Comparison of ENCODE assay signal across 9 cellular contexts in the genomic region with DNA sequence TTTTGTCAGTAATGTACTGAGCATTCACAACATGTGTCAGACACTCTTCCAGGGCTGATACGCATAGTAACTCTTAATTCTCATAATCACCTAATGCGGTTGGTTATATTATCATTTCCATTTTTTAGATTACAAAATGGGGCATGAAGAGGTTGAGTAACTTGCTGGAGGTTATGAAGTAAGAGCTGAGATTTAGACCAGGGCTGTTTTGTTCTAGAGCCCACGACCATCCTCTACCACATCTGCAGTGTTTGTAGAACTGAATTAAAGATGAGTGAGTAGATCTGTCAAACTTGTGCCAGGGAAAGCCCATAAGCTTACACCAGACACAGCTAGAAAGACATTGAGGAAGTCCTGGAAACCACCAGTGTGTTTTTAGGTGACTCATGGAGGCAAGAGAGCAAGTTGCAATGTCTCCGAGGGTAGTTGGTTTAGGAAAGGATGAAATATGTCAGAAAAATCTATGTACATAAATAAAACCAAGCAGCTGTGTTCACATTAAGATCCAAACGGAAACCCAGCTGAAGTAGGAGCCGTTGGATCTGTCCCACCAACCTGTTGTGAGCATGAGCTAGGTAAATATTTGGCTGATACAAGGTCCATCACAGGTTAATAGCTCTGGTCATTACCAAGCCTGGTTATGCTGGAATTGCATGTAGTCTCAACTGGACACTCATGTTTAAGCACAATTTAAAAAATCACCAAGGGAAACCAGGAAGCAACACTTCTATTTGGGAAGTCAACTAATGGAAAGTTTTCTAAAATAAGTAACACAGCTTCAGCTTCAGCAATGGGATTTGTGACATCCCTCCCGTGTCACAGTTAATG. TPM values are rescaled to one million over a fixed set of nuclear protein-coding genes. Genes with fewer than 3 reads are reported as not detected.
A peak's percentile ranks its signal among the peaks of the same experiment; 100 is the strongest.
DNase-seq lines count a peak whose midpoint lies in the region; ATAC-seq and TF ChIP-seq lines count a peak whose summit lies in the region.
"Had no signal": no experiment of that assay in that cellular context is flagged by ENCODE, and none has a peak within 500 bp of the region (broad histone marks: within the 10 kb centered on the region; RNA-seq: fewer than 3 reads in every experiment).

No MANE protein-coding gene starts in this region.

- H3K27ac ChIP-seq in psoas muscle (peak overlapping the region; percentile 53), A673 (ENCODE audit: low read depth, low read length, poor library complexity, severe bottlenecking) (no peak overlapping the region), OCI-LY7 (ENCODE audit: low read depth, low read length, poor library complexity, severe bottlenecking) (no peak overlapping the region)
- H3K27ac ChIP-seq: KMS-11 had no signal

- H3K9me3 ChIP-seq in psoas muscle (no peaks in the 10 kb centered on the region), A673 (ENCODE audit: low read depth, low read length, poor library complexity, severe bottlenecking) (no peaks in the 10 kb centered on the region), OCI-LY7 (ENCODE audit: low read length) (no peaks in the 10 kb centered on the region)

- WGBS in psoas muscle, 3 donors: 35 to 37% (median 37%) methylated on average over 7 of the region's 7 CpGs

- no peak overlapping the region for H2AFZ ChIP-seq in OCI-LY7 (ENCODE audit: low read length)

- intact Hi-C loops in psoas muscle (cut with DNase I) (no loop called here), A673 (cut with micrococcal nuclease; ENCODE audit: unreplicated experiment) (no loop called here), OCI-LY7 (cut with micrococcal nuclease; ENCODE audit: unreplicated experiment) (no loop called here)

- H3K4me1 ChIP-seq in psoas muscle: no peaks in the 10 kb centered on the region
- H3K4me1 ChIP-seq in A673 (ENCODE audit: insufficient read depth, low read length, poor library complexity, severe bottlenecking): peaks cover 7% of the 10 kb centered on the region
- no peaks in the 10 kb centered on the region for H3K4me1 ChIP-seq in OCI-LY7 (ENCODE audit: insufficient read depth, low read length, poor library complexity, severe bottlenecking)

- peak; percentile 95 for DNase-seq in NOMO-1 treated with DMSO at 0.1 percent for 48 hours (lab: John Stamatoyannopoulos, UW; ENCODE audit: unreplicated experiment)
- peak; percentile 24 for DNase-seq in epidermal melanocyte (ENCODE audit: insufficient read length, low spot score)
- no peak for DNase-seq in psoas muscle
- DNase-seq in T1000 (lab: John Stamatoyannopoulos, UW): no peak
- DNase-seq in activated CD4-positive, alpha-beta T cell treated with anti-CD3 and anti-CD28 coated beads, Interleukin-2, amount 50 U/mL, for 1 hour: no peak
- no peak for DNase-seq in A673 (ENCODE audit: low spot score)
- DNase-seq in OCI-LY7 (ENCODE audit: low spot score): no peak

- CTCF ChIA-PET in A673 (lab: Charles Lee): no interaction called here
- CTCF ChIA-PET in OCI-LY7 (lab: Charles Lee; ENCODE audit: unreplicated experiment): no interaction called here

- TF ChIP-seq CTCF in psoas muscle (IDR thresholded peaks at IDR 0.05) (no peak), A673 (conservative IDR thresholded peaks at IDR 0.05; ENCODE audit: low read depth, low read length) (no peak), OCI-LY7 (conservative IDR thresholded peaks at IDR 0.05; ENCODE audit: low read length) (no peak)

- no peaks in the 10 kb centered on the region for H4K20me1 ChIP-seq in OCI-LY7 (ENCODE audit: insufficient read depth, low read length)

- H3K4me3 ChIP-seq in psoas muscle (no peak overlapping the region), A673 (ENCODE audit: low read depth, low read length, poor library complexity, severe bottlenecking) (no peak overlapping the region), OCI-LY7 (ENCODE audit: low read depth, low read length, poor library complexity, severe bottlenecking) (no peak overlapping the region)

- H3K27me3 ChIP-seq in psoas muscle (ENCODE audit: insufficient read depth in 3 of 3, low read length in 2 of 3): no peaks in the 10 kb centered on the region
- H3K27me3 ChIP-seq in A673 (replicated peaks; ENCODE audit: insufficient read depth, low read depth, low read length, poor library complexity): no peaks in the 10 kb centered on the region

- POLR2A ChIA-PET in A673 (lab: Charles Lee; ENCODE audit: low non-redundant PET) (no interaction called here), OCI-LY7 (lab: Charles Lee) (interaction anchor here (0.5 to 0.9 kb wide), 3 partner anchors 22 to 83 kb away, joined by 3 to 4 read pairs (median 4); no protein-coding TSS in a partner anchor)

- ATAC-seq in GM18861 (IDR thresholded peaks at IDR 0.05; ENCODE audit: unreplicated experiment) (peak; percentile 49), psoas muscle (peak; percentile 36 to 59 (median 46))

- H3K9me2 ChIP-seq in OCI-LY7 (ENCODE audit: insufficient read depth, low read length): no peaks in the 10 kb centered on the region

- H3K36me3 ChIP-seq in psoas muscle (ENCODE audit: insufficient read depth in 1 of 2, low read depth in 1 of 2) (no peaks in the 10 kb centered on the region), A673 (ENCODE audit: insufficient read depth, low read length, poor library complexity, severe bottlenecking) (no peaks in the 10 kb centered on the region), OCI-LY7 (ENCODE audit: insufficient read depth, low read length) (no peaks in the 10 kb centered on the region)

- H3K79me2 ChIP-seq in OCI-LY7 (ENCODE audit: insufficient read depth, low read depth, low read length): no peaks in the 10 kb centered on the region

- no peak overlapping the region for H3K4me2 ChIP-seq in OCI-LY7 (ENCODE audit: low read length)
- H3K4me2 ChIP-seq: KMS-11 had no signal

- BruUV-seq in A673 (replicated peaks; lab: Mats Ljungman, UMichigan) (no TSS peak), OCI-LY7 (replicated peaks; lab: Mats Ljungman, UMichigan) (no TSS peak)

RNA-seq across cellular contexts. Expression of gene PLEKHG3, which starts 49.9 kb away (rescaled TPM):
- total RNA-seq in psoas muscle: 1 to 10 TPM; 5.2 to 8.2 (median 6.5) TPM
- polyA plus RNA-seq in psoas muscle: 1 to 10 TPM; 1.9 to 3.1 (median 2.8) TPM
- total RNA-seq in A673 (2021): 29.6 and 39.4 TPM in 2 replicates
- total RNA-seq in OCI-LY7 (2014; rRNA removed; shearing (Covaris generic)): not detected in 2 replicates
- total RNA-seq in OCI-LY7 (2022): not detected in 2 replicates

Comparison
In these comparisons a context has a peak if more than half of its experiments do, and no peak if none do; other contexts are left out.
1. DNase-seq: peak in NOMO-1 treated with DMSO at 0.1 percent for 48 hours (single experiment) and epidermal melanocyte (single experiment); none in psoas muscle (0 of 2), T1000 (single experiment), activated CD4-positive, alpha-beta T cell treated with anti-CD3 and anti-CD28 coated beads, Interleukin-2, amount 50 U/mL, for 1 hour (single experiment), A673 (single experiment) and OCI-LY7 (single experiment).
2. RNA of gene PLEKHG3, which starts 49.9 kb away (total RNA-seq): 29.6 to 39.4 TPM in A673 and 5.2 to 8.2 TPM in psoas muscle; not detected in OCI-LY7; every median in the first group is over 4 times any median in the second.